ENCODE assay signal across 8 cellular contexts in genomic region chr2:128027801-128028667, GRCh38. TPM values are rescaled to one million over a fixed set of nuclear protein-coding genes. Genes with fewer than 3 reads are reported as not detected.
A peak's percentile ranks its signal among the peaks of the same experiment; 100 is the strongest.
DNase-seq lines count a peak whose midpoint lies in the region; ATAC-seq, FAIRE-seq and TF ChIP-seq lines count a peak whose summit lies in the region.

SAP130 (minus strand) TSS chr2:128028059; CDS start chr2:128026292, 1,767 bp downstream.

- H3K27ac ChIP-seq in right atrium auricular region (peak within 1 kb of the TSS; percentile 95 to 98), psoas muscle (peak within 1 kb of the TSS; percentile 93)

- H3K36me3 ChIP-seq in right atrium auricular region = no peaks in the 10 kb centered on the region
- no peaks in the 10 kb centered on the region for H3K36me3 ChIP-seq in psoas muscle (ENCODE audit: insufficient read depth in 1 of 2, low read depth in 1 of 2)

- intact Hi-C loops in T-helper 2 cell treated with Interferon-gamma antibody and Interleukin-4, amounts not matched to agents 100 ng/mL and 5 ng/mL, for 36 hours (cut with micrococcal nuclease) = loop anchor here (1.0 to 5.0 kb wide), 7 partner anchors 63 to 640 kb away; partner anchors contain the start of genes AMMECR1L, POLR2D, SFT2D3 and UGGT1
- intact Hi-C loops in psoas muscle (cut with DNase I) = loop anchor here (2.0 to 10.0 kb wide), 3 partner anchors 57 to 143 kb away; partner anchors contain the start of genes AMMECR1L (in 1 of the 2) and UGGT1 (in 1 of the 2)

- peaks cover 0 to 5% of the 10 kb centered on the region in 2 donors for H3K4me1 ChIP-seq in right atrium auricular region
- peaks cover 7% of the 10 kb centered on the region for H3K4me1 ChIP-seq in psoas muscle

- DNase-seq in GM18507 (ENCODE audit: extremely low spot score, insufficient read length, low read depth) = peak; percentile 93
- DNase-seq in NCI-H1930 (lab: John Stamatoyannopoulos, UW) = peak; percentile 88 to 91
- peak; percentile 66 to 98 (median 96) for DNase-seq in anterior cingulate cortex (lab: John Stamatoyannopoulos, UW)
- peak; percentile 99 for DNase-seq in right atrium auricular region (ENCODE audit: low spot score)
- DNase-seq in psoas muscle = peak; percentile 99
- peak; percentile 99 for DNase-seq in urothelium cell line (ENCODE audit: low spot score)

- peak; percentile 96 for FAIRE-seq in GM18507 (lab: Jason Lieb, UNC)
- peak; percentile 97 for FAIRE-seq in urothelium cell line (lab: Jason Lieb, UNC)

- H3K27me3 ChIP-seq in right atrium auricular region (no peaks in the 10 kb centered on the region), psoas muscle (ENCODE audit: insufficient read depth in 3 of 3, low read length in 2 of 3) (no peaks in the 10 kb centered on the region)

- H3K4me3 ChIP-seq in right atrium auricular region (peak within 1 kb of the TSS; percentile 94 to 98), psoas muscle (peak within 1 kb of the TSS; percentile 83)

- H3K9me3 ChIP-seq in right atrium auricular region (no peaks in the 10 kb centered on the region), psoas muscle (no peaks in the 10 kb centered on the region)

- ATAC-seq in HG02973 (IDR thresholded peaks at IDR 0.05; ENCODE audit: unreplicated experiment) = peak; percentile 78
- ATAC-seq in psoas muscle = peak; percentile 92 to 94 (median 92)

- TF ChIP-seq CTCF in right atrium auricular region (IDR thresholded peaks at IDR 0.05) (peak in 1 of 2 donors; percentile 23), psoas muscle (IDR thresholded peaks at IDR 0.05) (no peak)

- WGBS in psoas muscle, 3 donors = 0 to 1% (median 0%) methylated on average over 97 to 106 of the region's 106 CpGs

RNA-seq across cellular contexts. Expression of gene SAP130, which starts in this region (rescaled TPM):
- total RNA-seq in T-helper 2 cell treated with Interferon-gamma antibody and Interleukin-4, amounts not matched to agents 100 ng/mL and 5 ng/mL, for 36 hours = 31.9 and 36.6 TPM in 2 replicates
- total RNA-seq in right atrium auricular region (1 to 10 TPM; 7.4 to 8.9 TPM), psoas muscle (10 to 100 TPM; 10.5 to 14.3 (median 13.2) TPM)
- polyA plus RNA-seq in psoas muscle = 10 to 100 TPM in 1 of 3 donors, 1 to 10 TPM in 2; 6.3 to 10.1 (median 8.0) TPM

Comparison
In these comparisons a context has a peak if more than half of its experiments do, and no peak if none do; other contexts are left out.
1. Peak in every context shown above with its lines: DNase-seq, ATAC-seq, H3K4me3 ChIP-seq and H3K27ac ChIP-seq.